Comparison of ENCODE assay signal across 8 cellular contexts in the genomic region with DNA sequence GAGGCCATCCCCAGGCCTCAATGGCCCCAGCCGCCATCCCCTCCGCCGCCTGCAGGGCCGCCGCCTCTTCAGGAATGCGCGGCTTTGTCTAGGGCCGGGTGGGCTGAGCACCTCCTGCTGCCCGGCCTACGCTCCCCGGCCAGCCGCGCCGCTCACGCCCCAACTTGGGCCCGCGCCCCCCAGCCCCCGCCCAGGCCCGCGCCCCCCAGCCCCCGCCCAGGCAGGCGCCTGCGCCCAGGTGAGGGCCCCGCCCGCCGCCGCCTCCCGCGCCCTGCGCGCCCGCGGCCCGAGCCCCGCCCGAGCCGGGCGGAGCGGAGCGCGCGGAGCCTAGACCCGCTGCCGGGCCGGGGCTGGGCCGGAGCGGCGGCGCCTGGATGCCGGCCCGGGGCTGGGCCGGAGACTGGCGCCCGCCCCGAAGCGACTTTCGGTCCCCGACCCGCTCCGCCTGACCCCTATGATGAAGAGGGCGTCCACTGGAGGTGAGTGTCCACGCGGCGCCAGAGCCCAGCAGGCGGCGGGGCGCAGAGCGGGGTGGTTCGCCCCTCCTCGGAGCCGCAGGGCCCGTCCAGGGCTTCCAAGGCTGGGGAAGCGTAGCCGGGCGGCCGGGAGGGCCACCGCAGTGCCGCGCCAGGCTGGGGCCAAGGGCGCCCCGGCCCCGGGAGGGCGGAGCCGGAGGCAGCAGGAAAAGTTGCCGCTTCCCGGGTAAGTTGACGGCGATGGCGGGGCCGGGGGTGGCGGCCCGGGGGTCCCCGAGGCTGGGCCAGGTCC. TPM values are rescaled to one million over a fixed set of nuclear protein-coding genes. Genes with fewer than 3 reads are reported as not detected.
DNase-seq lines count a peak whose midpoint lies in the region; ATAC-seq and TF ChIP-seq lines count a peak whose summit lies in the region.

No MANE protein-coding gene starts in this region.

- H3K36me3 Mint-ChIP-seq in activated naive CD4-positive, alpha-beta T cell treated with anti-CD3 and anti-CD28 coated beads for 36 hours (ENCODE audit: low read depth), result no peaks in the 10 kb centered on the region

- no peaks in the 10 kb centered on the region for H3K4me1 Mint-ChIP-seq in activated naive CD4-positive, alpha-beta T cell treated with anti-CD3 and anti-CD28 coated beads for 36 hours (ENCODE audit: low read depth)

- no peak overlapping the region for H3K27ac ChIP-seq in left ventricle myocardium inferior (replicated peaks)

- H3K4me1 ChIP-seq in left ventricle myocardium inferior, result peaks cover 7% of the 10 kb centered on the region

- no peak overlapping the region for H3K27ac Mint-ChIP-seq in activated naive CD4-positive, alpha-beta T cell treated with anti-CD3 and anti-CD28 coated beads for 36 hours

- TF ChIP-seq CTCF in left ventricle myocardium inferior (IDR thresholded peaks at IDR 0.05; ENCODE audit: borderline replicate concordance), result no peak

- CTCF ChIA-PET in activated naive CD4-positive, alpha-beta T cell treated with anti-CD3 and anti-CD28 coated beads for 36 hours (lab: Charles Lee), result no interaction called here

- H3K27me3 Mint-ChIP-seq in activated naive CD4-positive, alpha-beta T cell treated with anti-CD3 and anti-CD28 coated beads for 36 hours (ENCODE audit: low read depth), result peaks cover 4% of the 10 kb centered on the region

- peak overlapping the region; percentile 12 for H3K4me3 Mint-ChIP-seq in activated naive CD4-positive, alpha-beta T cell treated with anti-CD3 and anti-CD28 coated beads for 36 hours

- DNase-seq in activated naive CD4-positive, alpha-beta T cell treated with anti-CD3 and anti-CD28 coated beads for 36 hours, result no peak
- DNase-seq in activated naive CD4-positive, alpha-beta T cell (lab: John Stamatoyannopoulos, UW), result no peak
- peak; percentile 42 for DNase-seq in activated T-cell treated with anti-CD3 and anti-CD28 coated beads, Interleukin-2, amount 50 U/mL, for 1 hour
- no peak for DNase-seq in left ventricle myocardium inferior
- no peak for DNase-seq in skeletal muscle cell (ENCODE audit: low read depth)
- DNase-seq in T1000 (lab: John Stamatoyannopoulos, UW), result no peak
- DNase-seq in RKO (ENCODE audit: low spot score), result no peak

- no peaks in the 10 kb centered on the region for H3K9me3 ChIP-seq in left ventricle myocardium inferior (replicated peaks)

- H3K9me3 Mint-ChIP-seq in activated naive CD4-positive, alpha-beta T cell treated with anti-CD3 and anti-CD28 coated beads for 36 hours, result no peaks in the 10 kb centered on the region

- no peaks in the 10 kb centered on the region for H3K36me3 ChIP-seq in left ventricle myocardium inferior

- intact Hi-C loops in activated naive CD4-positive, alpha-beta T cell treated with anti-CD3 and anti-CD28 coated beads for 36 hours (cut with micrococcal nuclease), result no loop called here
- intact Hi-C loops in left ventricle myocardium inferior (cut with micrococcal nuclease), result no loop called here

- H3K4me3 ChIP-seq in left ventricle myocardium inferior (peak overlapping the region; percentile 68), skeletal muscle cell (ENCODE audit: low read depth, low read length) (peak overlapping the region; percentile 27)

- no peak for ATAC-seq in HG03520 (IDR thresholded peaks at IDR 0.05; ENCODE audit: unreplicated experiment)

- peaks cover 66% of the 10 kb centered on the region for H3K27me3 ChIP-seq in left ventricle myocardium inferior (ENCODE audit: low read depth)

RNA-seq across cellular contexts. Expression of gene PRODH, which starts 34.3 kb away (rescaled TPM):
- total RNA-seq in activated naive CD4-positive, alpha-beta T cell treated with anti-CD3 and anti-CD28 coated beads for 36 hours, result under 1 TPM; 0.12 to 0.30 TPM
- total RNA-seq in left ventricle myocardium inferior, result 13.3 TPM

Comparison
In these comparisons a context has a peak if more than half of its experiments do, and no peak if none do; other contexts are left out.
1. RNA of gene PRODH, which starts 34.3 kb away (total RNA-seq): 13.3 TPM in left ventricle myocardium inferior (single experiment); 0.12 to 0.30 TPM in activated naive CD4-positive, alpha-beta T cell treated with anti-CD3 and anti-CD28 coated beads for 36 hours; every median in the first group is over 10 times any median in the second.